In the genomic region with DNA sequence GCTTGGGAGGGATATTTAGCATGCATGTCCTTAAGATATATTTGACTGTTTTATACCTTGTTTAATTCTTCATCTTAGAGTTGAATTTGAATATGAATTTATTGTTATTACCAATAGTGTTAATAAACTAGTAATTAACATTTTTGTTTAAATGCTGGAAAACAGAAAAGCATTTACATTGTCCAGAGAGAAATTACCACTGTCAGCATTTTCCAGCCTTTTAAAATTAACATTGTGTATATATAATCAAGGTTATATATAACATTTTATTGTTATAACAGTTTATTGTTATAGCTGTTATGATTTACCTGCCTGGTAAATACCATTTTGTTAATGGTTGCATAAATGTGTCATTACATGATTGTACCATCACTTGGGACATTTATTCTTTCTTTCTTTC, we compare ENCODE assay signal across 24 cellular contexts.
"Had no signal": no experiment of that assay in that cellular context is flagged by ENCODE, and none has a peak within 500 bp of the region (broad histone marks: within the 10 kb centered on the region; RNA-seq: fewer than 3 reads in every experiment).

No MANE protein-coding gene starts in this region.

- H3K4me1 ChIP-seq: breast epithelium, Peyer's patch, SJCRH30 had no signal

- DNase-seq: activated CD4-positive, alpha-beta memory T cell treated with anti-CD3 and anti-CD28 coated beads, Interleukin-2, amount 10 ng/mL, durations not matched to agents 7 days and 5 days; activated CD4-positive, alpha-beta T cell treated with anti-CD3 and anti-CD28 coated beads, Interleukin-2, amount 10 ng/mL, durations not matched to agents 7 days and 5 days; activated CD4-positive, CD25-positive, alpha-beta regulatory T cell; activated effector memory CD4-positive, alpha-beta T cell treated with Interleukin-2 at 50 U/mL for 16 hours; activated naive CD4-positive, alpha-beta T cell; activated T-cell treated with anti-CD3 and anti-CD28 coated beads for 4 hours; caudate nucleus; Karpas-422; MM.1S; NCI-H1105; NCI-H1436; NCI-H1694 treated with DMSO at 0.1 percent for 48 hours; NCI-H2029 treated with DMSO at 0.1 percent for 48 hours; NCI-H510A treated with DMSO at 0.1 percent for 48 hours; NCI-H69; NK-92 treated with Interleukin-12 subunit alpha and Interleukin-12 subunit beta, amount 100 ng/mL, for 24 hours; Peyer's patch; Right ventricle myocardium superior; SJCRH30; SK-N-SH; T-helper 1 cell had no signal

- H3K4me3 ChIP-seq: breast epithelium, Peyer's patch, SJCRH30 had no signal

- H3K9me3 Mint-ChIP-seq: activated CD4-positive, alpha-beta memory T cell treated with anti-CD3 and anti-CD28 coated beads, Interleukin-2, amount 10 ng/mL, durations not matched to agents 7 days and 5 days; activated CD4-positive, alpha-beta T cell treated with anti-CD3 and anti-CD28 coated beads, Interleukin-2, amount 10 ng/mL, durations not matched to agents 7 days and 5 days; activated naive CD4-positive, alpha-beta T cell treated with anti-CD3 and anti-CD28 coated beads, Interleukin-2, amount 50 U/mL, for 24 hours had no signal

- H3K27ac ChIP-seq: breast epithelium, Peyer's patch, SJCRH30, VCaP had no signal

- H3K27ac Mint-ChIP-seq: activated CD4-positive, alpha-beta memory T cell treated with anti-CD3 and anti-CD28 coated beads, Interleukin-2, amount 10 ng/mL, durations not matched to agents 7 days and 5 days; activated CD4-positive, alpha-beta T cell treated with anti-CD3 and anti-CD28 coated beads, Interleukin-2, amount 10 ng/mL, durations not matched to agents 7 days and 5 days; activated naive CD4-positive, alpha-beta T cell treated with anti-CD3 and anti-CD28 coated beads, Interleukin-2, amount 50 U/mL, for 24 hours had no signal

- H3K27me3 Mint-ChIP-seq: activated CD4-positive, alpha-beta memory T cell treated with anti-CD3 and anti-CD28 coated beads, Interleukin-2, amount 10 ng/mL, durations not matched to agents 7 days and 5 days; activated CD4-positive, alpha-beta T cell treated with anti-CD3 and anti-CD28 coated beads, Interleukin-2, amount 10 ng/mL, durations not matched to agents 7 days and 5 days; activated naive CD4-positive, alpha-beta T cell treated with anti-CD3 and anti-CD28 coated beads, Interleukin-2, amount 50 U/mL, for 24 hours had no signal

- H3K4me2 ChIP-seq: SK-N-SH had no signal

- H3K4me3 Mint-ChIP-seq: activated CD4-positive, alpha-beta memory T cell treated with anti-CD3 and anti-CD28 coated beads, Interleukin-2, amount 10 ng/mL, durations not matched to agents 7 days and 5 days; activated CD4-positive, alpha-beta T cell treated with anti-CD3 and anti-CD28 coated beads, Interleukin-2, amount 10 ng/mL, durations not matched to agents 7 days and 5 days; activated naive CD4-positive, alpha-beta T cell treated with anti-CD3 and anti-CD28 coated beads, Interleukin-2, amount 50 U/mL, for 24 hours had no signal

- H3K4me1 Mint-ChIP-seq: activated naive CD4-positive, alpha-beta T cell treated with anti-CD3 and anti-CD28 coated beads, Interleukin-2, amount 50 U/mL, for 24 hours had no signal

- H3K9me3 ChIP-seq: breast epithelium, Peyer's patch, SJCRH30, SK-N-SH had no signal
